In the genomic region with DNA sequence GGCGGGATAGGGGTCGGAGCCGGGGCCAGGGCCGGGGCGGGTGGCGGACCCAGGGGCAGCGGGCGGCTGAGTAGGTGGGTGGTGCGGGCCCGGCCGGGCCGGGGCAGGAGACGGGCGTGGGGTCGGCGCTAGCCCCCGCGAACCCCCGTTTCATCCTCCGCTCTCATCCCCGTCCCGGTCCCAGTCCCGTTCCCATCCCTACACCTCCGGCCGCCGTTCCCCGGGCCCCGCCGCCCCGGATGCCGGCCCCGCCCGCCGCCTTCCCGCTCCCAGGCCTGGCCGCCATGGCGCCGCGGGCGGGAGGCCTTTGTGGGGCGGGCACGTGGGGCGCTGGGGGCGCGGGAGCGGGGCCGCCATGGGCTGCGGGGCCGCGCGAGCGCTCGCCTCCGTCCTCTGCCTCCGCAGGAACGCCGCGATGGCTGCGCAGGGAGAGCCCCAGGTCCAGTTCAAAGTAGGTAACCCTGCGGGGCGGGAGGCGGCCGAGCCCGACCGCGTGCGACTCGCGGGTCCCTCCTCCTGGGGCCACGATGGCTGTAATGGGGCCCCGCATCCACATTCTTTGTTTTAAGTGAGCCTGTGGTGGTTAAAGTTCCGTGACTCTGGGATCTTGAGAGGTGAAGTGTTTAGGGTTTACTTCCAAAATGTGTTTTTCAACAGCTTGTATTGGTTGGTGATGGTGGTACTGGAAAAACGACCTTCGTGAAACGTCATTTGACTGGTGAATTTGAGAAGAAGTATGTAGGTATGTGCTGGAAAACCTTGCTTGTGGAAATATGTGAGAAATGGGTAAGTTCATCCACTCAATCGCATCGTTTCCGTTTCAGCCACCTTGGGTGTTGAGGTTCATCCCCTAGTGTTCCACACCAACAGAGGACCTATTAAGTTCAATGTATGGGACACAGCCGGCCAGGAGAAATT, we compare ENCODE assay signal across 8 cellular contexts. TPM values are rescaled to one million over a fixed set of nuclear protein-coding genes. Genes with fewer than 3 reads are reported as not detected.
DNase-seq lines count a peak whose midpoint lies in the region; ATAC-seq and TF ChIP-seq lines count a peak whose summit lies in the region.

No MANE protein-coding gene starts in this region.

- POLR2A ChIA-PET in RWPE1 (lab: Yijun Ruan, JAX; ENCODE audit: low non-redundant PET): no interaction called here

- ATAC-seq in HG02885 (IDR thresholded peaks at IDR 0.05; ENCODE audit: poor library complexity, unreplicated experiment): peak; percentile 24
- peak; percentile 23 to 48 (median 32) for ATAC-seq in psoas muscle
- no peak for ATAC-seq in GM18873 (IDR thresholded peaks at IDR 0.05; ENCODE audit: low FRiP score, unreplicated experiment)

- DNase-seq in NCI-H82 (lab: John Stamatoyannopoulos, UW) (peak; percentile 48), NCI-H82 treated with DMSO at 0.1 percent for 48 hours (lab: John Stamatoyannopoulos, UW; ENCODE audit: unreplicated experiment) (no peak), RWPE1 (ENCODE audit: low spot score) (peak; percentile 20), adrenal gland (peak; percentile 29 to 62 (median 43)), left ventricle myocardium inferior (peak; percentile 29), psoas muscle (peak; percentile 50 to 67)

- peak overlapping the region; percentile 94 for H3K27ac ChIP-seq in RWPE1
- H3K27ac ChIP-seq in adrenal gland: peak overlapping the region in 4 of 5 donors; percentile 80 to 95 (median 90)
- peak overlapping the region; percentile 93 for H3K27ac ChIP-seq in left ventricle myocardium inferior (replicated peaks)
- H3K27ac ChIP-seq in psoas muscle: peak overlapping the region; percentile 87

- peaks cover 12 to 19% of the 10 kb centered on the region in 2 donors for H3K4me1 ChIP-seq in adrenal gland (replicated peaks in 1 of 2)
- H3K4me1 ChIP-seq in left ventricle myocardium inferior: peaks cover 37% of the 10 kb centered on the region
- peaks cover 20% of the 10 kb centered on the region for H3K4me1 ChIP-seq in psoas muscle

- H3K9me3 ChIP-seq in adrenal gland (replicated peaks in 1 of 3) (no peaks in the 10 kb centered on the region), left ventricle myocardium inferior (replicated peaks) (peaks cover 7% of the 10 kb centered on the region), psoas muscle (no peaks in the 10 kb centered on the region)

- intact Hi-C loops in adrenal gland (cut with DNase I): loop anchor here in 1 of 2 donors (5.0 kb wide), 1 partner anchor 45 kb away; no protein-coding TSS in a partner anchor
- intact Hi-C loops in left ventricle myocardium inferior (cut with micrococcal nuclease): no loop called here
- intact Hi-C loops in psoas muscle (cut with DNase I): loop anchor here in 1 of 2 donors (5.0 kb wide), 1 partner anchor 35 kb away; a partner anchor contains a TSS

- TF ChIP-seq CTCF in RWPE1 (conservative IDR thresholded peaks at IDR 0.05; ENCODE audit: low read depth): no peak
- TF ChIP-seq CTCF in adrenal gland (IDR thresholded peaks at IDR 0.05): no peak
- no peak for TF ChIP-seq CTCF in left ventricle myocardium inferior (IDR thresholded peaks at IDR 0.05; ENCODE audit: borderline replicate concordance)
- no peak for TF ChIP-seq CTCF in psoas muscle (IDR thresholded peaks at IDR 0.05)

- H3K4me3 ChIP-seq in adrenal gland: peak overlapping the region in 3 of 4 donors; percentile 72 to 97 (median 90)
- H3K4me3 ChIP-seq in left ventricle myocardium inferior: peak overlapping the region; percentile 85
- peak overlapping the region; percentile 75 for H3K4me3 ChIP-seq in psoas muscle

- WGBS in adrenal gland, 4 donors: 1 to 6% (median 3%) methylated on average over 19 to 79 of the region's 79 CpGs
- WGBS in psoas muscle, 3 donors: 1 to 2% (median 1%) methylated on average over 49 to 79 of the region's 79 CpGs

- TF ChIP-seq POLR2A in adrenal gland (IDR thresholded peaks at IDR 0.05): no peak

- CTCF ChIA-PET in RWPE1 (lab: Yijun Ruan, JAX): interaction anchor here (0.6 kb wide), 2 partner anchors 50 to 891 kb away, joined by 3 to 6 read pairs; no protein-coding TSS in a partner anchor

- H3K36me3 ChIP-seq in adrenal gland (replicated peaks in 1 of 2): peaks cover 0 to 42% of the 10 kb centered on the region in 2 donors
- H3K36me3 ChIP-seq in left ventricle myocardium inferior: peaks cover 42% of the 10 kb centered on the region
- H3K36me3 ChIP-seq in psoas muscle (ENCODE audit: insufficient read depth in 1 of 2, low read depth in 1 of 2): peaks cover 5 to 48% of the 10 kb centered on the region in 2 donors

- no peaks in the 10 kb centered on the region for H3K27me3 ChIP-seq in adrenal gland
- H3K27me3 ChIP-seq in left ventricle myocardium inferior (ENCODE audit: low read depth): no peaks in the 10 kb centered on the region
- H3K27me3 ChIP-seq in psoas muscle (ENCODE audit: insufficient read depth in 3 of 3, low read length in 2 of 3): no peaks in the 10 kb centered on the region

RNA-seq across cellular contexts. Expression of a gene that starts 0.6 kb away (rescaled TPM):
- total RNA-seq in adrenal gland: 100 to 1,000 TPM in 7 of 8 donors, 10 to 100 TPM in 1; 82.4 to 897 (median 260) TPM
- polyA plus RNA-seq in adrenal gland: 1,000 to 10,000 TPM in 1 of 3 donors, 100 to 1,000 TPM in 2; 105 to 1,192 (median 145) TPM
- 246 TPM for total RNA-seq in left ventricle myocardium inferior
- total RNA-seq in psoas muscle: 100 to 1,000 TPM; 338 to 721 (median 445) TPM
- polyA plus RNA-seq in psoas muscle: 1,000 to 10,000 TPM in 1 of 3 donors, 100 to 1,000 TPM in 2; 302 to 1,341 (median 369) TPM

RNA-seq across cellular contexts. Expression of a gene that starts 33.4 kb away (rescaled TPM):
- 10 to 100 TPM in 7 of 8 donors, 1 to 10 TPM in 1; 8.3 to 23.8 (median 12.5) TPM for total RNA-seq in adrenal gland
- 10 to 100 TPM; 11.7 to 20.5 (median 19.6) TPM for polyA plus RNA-seq in adrenal gland
- total RNA-seq in left ventricle myocardium inferior: 11.1 TPM
- 1 to 10 TPM; 5.5 to 7.2 (median 6.2) TPM for total RNA-seq in psoas muscle
- 10 to 100 TPM in 1 of 3 donors, 1 to 10 TPM in 2; 5.4 to 11.3 (median 8.4) TPM for polyA plus RNA-seq in psoas muscle
